ENCODE assay signal across 8 cellular contexts in the genomic region with DNA sequence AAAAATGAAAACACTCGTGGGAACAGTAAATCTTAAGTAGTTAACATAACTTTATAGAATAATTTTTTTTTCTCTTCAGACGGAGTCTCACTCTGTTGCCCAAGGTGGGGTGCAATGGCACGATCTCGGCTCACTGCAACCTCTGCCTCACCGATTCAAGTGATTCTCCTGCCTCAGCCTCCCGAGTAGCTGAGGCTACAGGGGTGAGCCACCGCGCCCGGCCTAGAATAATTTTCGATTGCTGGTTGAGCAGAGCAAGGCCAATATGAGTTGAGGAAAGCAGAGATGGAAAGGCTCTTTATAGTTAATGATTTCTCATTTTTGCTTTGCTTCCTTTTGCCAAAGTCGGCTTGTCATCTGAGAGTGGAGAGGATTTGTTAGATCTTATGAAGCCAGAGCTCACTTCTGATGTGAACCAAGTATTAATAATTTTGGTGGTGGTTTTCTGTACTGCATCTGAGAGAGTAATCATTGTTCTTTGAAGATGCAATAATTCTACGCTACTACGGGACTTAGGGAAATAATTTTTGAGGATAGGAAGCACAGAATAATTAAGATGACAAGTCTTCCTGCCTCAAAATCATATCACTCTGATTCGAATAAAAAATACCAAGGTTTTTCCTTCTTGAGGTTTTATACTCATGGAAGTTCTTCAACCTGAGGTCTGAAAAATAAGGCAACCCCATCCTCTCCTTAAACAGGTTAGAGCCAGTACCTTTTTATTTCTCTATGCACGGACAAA. TPM values are rescaled to one million over a fixed set of nuclear protein-coding genes. Genes with fewer than 3 reads are reported as not detected.
DNase-seq lines count a peak whose midpoint lies in the region; ATAC-seq and TF ChIP-seq lines count a peak whose summit lies in the region.

No MANE protein-coding gene starts in this region.

- TF ChIP-seq CTCF in thyroid gland (IDR thresholded peaks at IDR 0.05): no peak

- H3K27ac ChIP-seq in thyroid gland: peak overlapping the region; percentile 82 to 96 (median 87)

- peaks cover 4% of the 10 kb centered on the region for H3K36me3 Mint-ChIP-seq in activated naive CD4-positive, alpha-beta T cell treated with anti-CD3 and anti-CD28 coated beads for 36 hours (ENCODE audit: low read depth)
- peaks cover 0 to 13% of the 10 kb centered on the region in 2 donors for H3K36me3 Mint-ChIP-seq in activated naive CD4-positive, alpha-beta T cell treated with anti-CD3 and anti-CD28 coated beads, Interleukin-2, amount 50 U/mL, for 72 hours

- peaks cover 36% of the 10 kb centered on the region for H3K4me1 Mint-ChIP-seq in activated naive CD4-positive, alpha-beta T cell treated with anti-CD3 and anti-CD28 coated beads for 36 hours (ENCODE audit: low read depth)

- no peak for DNase-seq in activated naive CD4-positive, alpha-beta T cell treated with anti-CD3 and anti-CD28 coated beads for 36 hours
- DNase-seq in activated naive CD4-positive, alpha-beta T cell treated with anti-CD3 and anti-CD28 coated beads, Interleukin-2, amount 50 U/mL, for 16 hours: no peak
- DNase-seq in activated naive CD4-positive, alpha-beta T cell treated with anti-CD3 and anti-CD28 coated beads, Interleukin-2, amount 50 U/mL, for 72 hours (ENCODE audit: low spot score in 2 of 2): no peak
- DNase-seq in kidney glomerular epithelial cell (lab: John Stamatoyannopoulos, UW) (peak; percentile 23), thyroid gland (no peak), germinal center (ENCODE audit: low spot score) (no peak)

- H3K27me3 ChIP-seq in thyroid gland: no peaks in the 10 kb centered on the region

- H3K36me3 ChIP-seq in thyroid gland: no peaks in the 10 kb centered on the region

- no peak for ATAC-seq in activated naive CD4-positive, alpha-beta T cell treated with anti-CD3 and anti-CD28 coated beads, Interleukin-2, amount 50 U/mL, for 72 hours
- ATAC-seq in HG02870 (IDR thresholded peaks at IDR 0.05; ENCODE audit: unreplicated experiment) (no peak), GM19324 (IDR thresholded peaks at IDR 0.05; ENCODE audit: low FRiP score, unreplicated experiment) (no peak)

- WGBS in thyroid gland, 2 donors: 74% methylated on average over 15 of the region's 15 CpGs

- CTCF ChIA-PET in activated naive CD4-positive, alpha-beta T cell treated with anti-CD3 and anti-CD28 coated beads for 36 hours (lab: Charles Lee): interaction anchor here (0.6 to 1.2 kb wide), 3 partner anchors 23 to 380 kb away, joined by 3 to 4 read pairs (median 3); no protein-coding TSS in a partner anchor

- no peaks in the 10 kb centered on the region for H3K27me3 Mint-ChIP-seq in activated naive CD4-positive, alpha-beta T cell treated with anti-CD3 and anti-CD28 coated beads for 36 hours (ENCODE audit: low read depth)

- peak overlapping the region; percentile 88 for H3K4me3 Mint-ChIP-seq in activated naive CD4-positive, alpha-beta T cell treated with anti-CD3 and anti-CD28 coated beads for 36 hours

- peaks cover 16 to 21% of the 10 kb centered on the region in 2 donors for H3K4me1 ChIP-seq in thyroid gland

- H3K4me3 ChIP-seq in thyroid gland (replicated peaks in 1 of 3): peak overlapping the region in 1 of 3 donors; percentile 86

- intact Hi-C loops in activated naive CD4-positive, alpha-beta T cell treated with anti-CD3 and anti-CD28 coated beads for 36 hours (cut with micrococcal nuclease): no loop called here
- intact Hi-C loops in thyroid gland (cut with DNase I): loop anchor here (5.0 to 10.0 kb wide), 2 partner anchors 140 to 248 kb away; partner anchors contain the start of genes CTDSPL2 and EIF3J

- TF ChIP-seq POLR2A in thyroid gland (IDR thresholded peaks at IDR 0.05): no peak

- H3K9me3 ChIP-seq in thyroid gland: no peaks in the 10 kb centered on the region

- H3K27ac Mint-ChIP-seq in activated naive CD4-positive, alpha-beta T cell treated with anti-CD3 and anti-CD28 coated beads for 36 hours: peak overlapping the region; percentile 94
- H3K27ac Mint-ChIP-seq in activated naive CD4-positive, alpha-beta T cell treated with anti-CD3 and anti-CD28 coated beads, Interleukin-2, amount 50 U/mL, for 72 hours: peak overlapping the region; percentile 96 to 100

- no peaks in the 10 kb centered on the region for H3K9me3 Mint-ChIP-seq in activated naive CD4-positive, alpha-beta T cell treated with anti-CD3 and anti-CD28 coated beads for 36 hours
- no peaks in the 10 kb centered on the region for H3K9me3 Mint-ChIP-seq in activated naive CD4-positive, alpha-beta T cell treated with anti-CD3 and anti-CD28 coated beads, Interleukin-2, amount 50 U/mL, for 72 hours

RNA-seq across cellular contexts. Expression of gene GOLM2, which starts 1.5 kb away (rescaled TPM):
- 10 to 100 TPM; 15.6 to 18.0 TPM for total RNA-seq in activated naive CD4-positive, alpha-beta T cell treated with anti-CD3 and anti-CD28 coated beads for 36 hours
- total RNA-seq in activated naive CD4-positive, alpha-beta T cell treated with anti-CD3 and anti-CD28 coated beads, Interleukin-2, amount 50 U/mL, for 72 hours: 10 to 100 TPM; 18.8 to 34.7 TPM
- 100 to 1,000 TPM; 156 to 185 (median 165) TPM for total RNA-seq in thyroid gland

Comparison
In these comparisons a context has a peak if more than half of its experiments do, and no peak if none do; other contexts are left out.
1. RNA of gene GOLM2, which starts 1.5 kb away (total RNA-seq): 156 to 185 TPM in thyroid gland; 18.8 to 34.7 TPM in activated naive CD4-positive, alpha-beta T cell treated with anti-CD3 and anti-CD28 coated beads, Interleukin-2, amount 50 U/mL, for 72 hours and 15.6 to 18.0 TPM in activated naive CD4-positive, alpha-beta T cell treated with anti-CD3 and anti-CD28 coated beads for 36 hours; every median in the first group is over 4 times any median in the second.